Comparison of ENCODE assay signal across 18 cellular contexts in genomic region chr5:139453683-139454567, GRCh38. TPM values are rescaled to one million over a fixed set of nuclear protein-coding genes. Genes with fewer than 3 reads are reported as not detected.
DNase-seq lines count a peak whose midpoint lies in the region; ATAC-seq and TF ChIP-seq lines count a peak whose summit lies in the region.
"Had no signal": no experiment of that assay in that cellular context is flagged by ENCODE, and none has a peak within 500 bp of the region (broad histone marks: within the 10 kb centered on the region; RNA-seq: fewer than 3 reads in every experiment).

No MANE protein-coding gene starts in this region.

- H3K4me1 Mint-ChIP-seq in T-cell (peaks cover 43 to 55% (median 47%) of the 10 kb centered on the region in 3 donors), type B pancreatic cell (ENCODE audit: unreplicated experiment) (peaks cover 1% of the 10 kb centered on the region)
- peaks cover 44% of the 10 kb centered on the region for H3K4me1 Mint-ChIP-seq in activated naive CD8-positive, alpha-beta T cell treated with anti-CD3 and anti-CD28 coated beads, Interleukin-2, amount 50 U/mL, for 24 hours

- POLR2A ChIA-PET in T-cell (lab: Charles Lee): interaction anchor here in 1 of 2 donors (0.6 kb wide), 1 partner anchor 24 kb away, joined by 6 read pairs; no protein-coding TSS in a partner anchor

- H3K27ac Mint-ChIP-seq in T-cell (peak overlapping the region; percentile 40 to 76), type B pancreatic cell (no peak overlapping the region)
- H3K27ac Mint-ChIP-seq in activated naive CD8-positive, alpha-beta T cell treated with anti-CD3 and anti-CD28 coated beads, Interleukin-2, amount 50 U/mL, for 24 hours: peak overlapping the region; percentile 18
- H3K27ac Mint-ChIP-seq: HFFc6, neural progenitor cell had no signal

- DNase-seq in NK-92 treated with Interleukin-12 subunit alpha and Interleukin-12 subunit beta, amount 100 ng/mL, for 24 hours (lab: John Stamatoyannopoulos, UW): peak; percentile 21
- DNase-seq in NK-92 (lab: John Stamatoyannopoulos, UW; ENCODE audit: unreplicated experiment) (no peak), T-cell (peak in 18 of 34 experiments; percentile 14 to 61 (median 34)), posterior vena cava (ENCODE audit: low spot score) (peak; percentile 35), type B pancreatic cell (ENCODE audit: extremely low spot score, unreplicated experiment) (no peak)
- no peak for DNase-seq in activated naive CD8-positive, alpha-beta T cell treated with anti-CD3 and anti-CD28 coated beads, Interleukin-2, amount 50 U/mL, for 24 hours
- DNase-seq: HFFc6; KBM-7; NCI-H1105; SHP77; stimulated activated CD4-positive, alpha-beta T cell treated with anti-CD3 and anti-CD28 coated beads, Interleukin-2, amount 100 ng/mL, for 48 hours; T1000 had no signal

- H3K4me3 Mint-ChIP-seq in T-cell: peak overlapping the region in 1 of 3 donors; percentile 37
- H3K4me3 Mint-ChIP-seq in activated naive CD8-positive, alpha-beta T cell treated with anti-CD3 and anti-CD28 coated beads, Interleukin-2, amount 50 U/mL, for 24 hours: no peak overlapping the region
- no peak overlapping the region for H3K4me3 Mint-ChIP-seq in type B pancreatic cell
- H3K4me3 Mint-ChIP-seq: HFFc6, neural progenitor cell had no signal

- no peak for TF ChIP-seq CTCF in type B pancreatic cell (conservative IDR thresholded peaks at IDR 0.05)

- H3K27me3 Mint-ChIP-seq in T-cell (no peaks in the 10 kb centered on the region), type B pancreatic cell (peaks cover 2% of the 10 kb centered on the region)
- no peaks in the 10 kb centered on the region for H3K27me3 Mint-ChIP-seq in activated naive CD8-positive, alpha-beta T cell treated with anti-CD3 and anti-CD28 coated beads, Interleukin-2, amount 50 U/mL, for 24 hours

- intact Hi-C loops in posterior vena cava (cut with DNase I): no loop called here

- CTCF ChIA-PET in T-cell (lab: Charles Lee): no interaction called here

- H3K36me3 Mint-ChIP-seq in T-cell (no peaks in the 10 kb centered on the region), type B pancreatic cell (no peaks in the 10 kb centered on the region)
- peaks cover 1% of the 10 kb centered on the region for H3K36me3 Mint-ChIP-seq in activated naive CD8-positive, alpha-beta T cell treated with anti-CD3 and anti-CD28 coated beads, Interleukin-2, amount 50 U/mL, for 24 hours (ENCODE audit: low read depth)
- H3K36me3 Mint-ChIP-seq: neural progenitor cell had no signal

- no peaks in the 10 kb centered on the region for H3K9me3 Mint-ChIP-seq in T-cell
- H3K9me3 Mint-ChIP-seq in activated naive CD8-positive, alpha-beta T cell treated with anti-CD3 and anti-CD28 coated beads, Interleukin-2, amount 50 U/mL, for 24 hours: no peaks in the 10 kb centered on the region
- no peaks in the 10 kb centered on the region for H3K9me3 Mint-ChIP-seq in type B pancreatic cell
- H3K9me3 Mint-ChIP-seq: HFFc6, neural progenitor cell had no signal

- peak in 1 of 4 experiments; percentile 8 for ATAC-seq in T-cell (replicated peaks in 1 of 4)
- no peak for ATAC-seq in activated naive CD8-positive, alpha-beta T cell treated with anti-CD3 and anti-CD28 coated beads, Interleukin-2, amount 50 U/mL, for 24 hours
- no peak for ATAC-seq in HG03108 (IDR thresholded peaks at IDR 0.05; ENCODE audit: unreplicated experiment)
- no peak for ATAC-seq in GM18861 (IDR thresholded peaks at IDR 0.05; ENCODE audit: unreplicated experiment)

RNA-seq across cellular contexts. Expression of gene ECSCR, which starts 8.6 kb away (rescaled TPM):
- total RNA-seq in T-cell: under 1 TPM in 1 of 5 donors, not detected in 4; 0.70 TPM
- total RNA-seq in posterior vena cava: 10 to 100 TPM; 39.7 to 46.6 TPM
- total RNA-seq in type B pancreatic cell (ENCODE audit: low replicate concordance): not detected in 2 replicates

RNA-seq across cellular contexts. Expression of gene DNAJC18, which starts 14.6 kb away (rescaled TPM):
- 1 to 10 TPM; 4.7 to 7.2 (median 6.4) TPM for total RNA-seq in T-cell
- total RNA-seq in posterior vena cava: 10 to 100 TPM; 13.3 to 18.8 TPM
- total RNA-seq in type B pancreatic cell (ENCODE audit: low replicate concordance): 9.4 and 25.8 TPM in 2 replicates

RNA-seq across cellular contexts. Expression of gene SMIM33, which starts 16.9 kb away (rescaled TPM):
- 1 to 10 TPM in 1 of 5 donors, under 1 TPM in 4; 0.13 to 1.1 (median 0.47) TPM for total RNA-seq in T-cell
- total RNA-seq in posterior vena cava: not detected
- total RNA-seq in type B pancreatic cell (ENCODE audit: low replicate concordance): not detected in 2 replicates
- total RNA-seq: epithelial cell of proximal tubule, glomerular endothelial cell, HFFc6, right lobe of liver had no signal

RNA-seq across cellular contexts. Expression of gene STING1, which starts 28.6 kb away (rescaled TPM):
- total RNA-seq in T-cell (100 to 1,000 TPM; 102 to 181 (median 138) TPM), posterior vena cava (100 to 1,000 TPM in 1 of 2 donors, 10 to 100 TPM in 1; 91.5 to 101 TPM), type B pancreatic cell (ENCODE audit: low replicate concordance) (4.1 and 7.7 TPM in 2 replicates)

RNA-seq across cellular contexts. Expression of gene SPATA24, which starts 50.0 kb away (rescaled TPM):
- total RNA-seq in T-cell: 1 to 10 TPM; 3.6 to 9.0 (median 4.8) TPM
- 1 to 10 TPM; 1.9 to 2.6 TPM for total RNA-seq in posterior vena cava
- total RNA-seq in type B pancreatic cell (ENCODE audit: low replicate concordance): 4.9 and 7.1 TPM in 2 replicates

Comparison
In these comparisons a context has a peak if more than half of its experiments do, and no peak if none do; other contexts are left out.
1. DNase-seq: peak in NK-92 treated with Interleukin-12 subunit alpha and Interleukin-12 subunit beta, amount 100 ng/mL, for 24 hours (single experiment), T-cell (18 of 34) and posterior vena cava (single experiment); none in NK-92 (single experiment), activated naive CD8-positive, alpha-beta T cell treated with anti-CD3 and anti-CD28 coated beads, Interleukin-2, amount 50 U/mL, for 24 hours (single experiment) and type B pancreatic cell (single experiment).
2. RNA of gene ECSCR, which starts 8.6 kb away (total RNA-seq): 39.7 to 46.6 TPM in posterior vena cava; 0.70 TPM in T-cell and not detected in type B pancreatic cell; every median in the first group is over 10 times any median in the second.